ENCODE assay signal across 12 cellular contexts in the genomic region with DNA sequence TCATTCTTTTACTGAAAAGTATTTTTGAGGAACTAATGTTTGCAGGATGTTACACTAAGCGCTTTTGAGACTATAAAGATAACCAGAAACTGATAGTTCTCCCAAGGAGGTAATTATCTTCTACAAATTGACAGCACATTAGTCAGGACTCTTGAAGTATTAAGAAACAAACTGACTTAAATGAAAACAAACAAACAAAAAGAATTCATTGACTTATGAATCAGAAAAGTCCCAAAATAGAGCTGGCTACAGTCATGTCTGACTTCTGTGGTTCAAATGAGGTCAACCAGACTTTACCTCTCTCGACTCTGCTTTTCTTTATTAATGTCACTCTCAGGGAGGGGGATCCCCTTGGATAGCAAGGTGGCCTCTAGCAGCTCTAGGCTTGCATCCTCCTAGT.
DNase-seq lines count a peak whose midpoint lies in the region; ATAC-seq, FAIRE-seq and TF ChIP-seq lines count a peak whose summit lies in the region.
"Had no signal": no experiment of that assay in that cellular context is flagged by ENCODE, and none has a peak within 500 bp of the region (broad histone marks: within the 10 kb centered on the region; RNA-seq: fewer than 3 reads in every experiment).

No MANE protein-coding gene starts in this region.

- TF ChIP-seq POLR2A in GM12891 (IDR thresholded peaks at IDR 0.05; ENCODE audit: low read depth, low read length): no peak

- DNase-seq in iris pigment epithelial cell (ENCODE audit: low read depth) (peak; percentile 55), NCI-H526 treated with DMSO at 0.1 percent for 48 hours (lab: John Stamatoyannopoulos, UW) (no peak), GM12891 (ENCODE audit: insufficient read length, low spot score) (no peak), NCI-H2196 treated with DMSO at 0.1 percent for 48 hours (lab: John Stamatoyannopoulos, UW; ENCODE audit: unreplicated experiment) (no peak)
- no peak for DNase-seq in activated CD4-positive, alpha-beta T cell treated with anti-CD3 and anti-CD28 coated beads for 48 hours
- DNase-seq: activated naive CD4-positive, alpha-beta T cell treated with Interleukin-2 at 50 U/mL for 16 hours; effector memory CD4-positive, alpha-beta T cell; NCI-H345; pancreas had no signal

- peak; percentile 97 for ATAC-seq in GM18909 (IDR thresholded peaks at IDR 0.05; ENCODE audit: poor library complexity, unreplicated experiment)
- peak; percentile 97 for ATAC-seq in GM21717 (IDR thresholded peaks at IDR 0.05; ENCODE audit: unreplicated experiment)
- ATAC-seq in HG03175 (IDR thresholded peaks at IDR 0.05; ENCODE audit: unreplicated experiment): peak; percentile 92
- ATAC-seq: pancreas had no signal

- FAIRE-seq in GM12891 (lab: Jason Lieb, UNC): no peak
- FAIRE-seq: pancreas had no signal

TF ChIP-seq in GM12891, 5 proteins besides CTCF, POLR2A, EP300 and RAD21:
- TF ChIP-seq POU2F2 (IDR thresholded peaks at IDR 0.05; ENCODE audit: low read depth, low read length) (no peak), TAF1 (IDR thresholded peaks at IDR 0.05; ENCODE audit: low read depth, low read length) (no peak), SPI1 (IDR thresholded peaks at IDR 0.05; ENCODE audit: low read depth, low read length) (no peak), PAX5 (IDR thresholded peaks at IDR 0.05; ENCODE audit: insufficient read depth, low read length, severe bottlenecking) (no peak), POLR2AphosphoS5 (IDR thresholded peaks at IDR 0.05; ENCODE audit: low read depth, low read length) (no peak)
